ENCODE assay signal across 1 cellular context in genomic region chr2:19733390-19733789, GRCh38.
TF ChIP-seq lines count a peak whose summit lies in the region.

No MANE protein-coding gene starts in this region.

TF ChIP-seq in IMR-90, 13 proteins besides CTCF, POLR2A, EP300 and RAD21 (continued from another document):
- TF ChIP-seq, protein P1, sequence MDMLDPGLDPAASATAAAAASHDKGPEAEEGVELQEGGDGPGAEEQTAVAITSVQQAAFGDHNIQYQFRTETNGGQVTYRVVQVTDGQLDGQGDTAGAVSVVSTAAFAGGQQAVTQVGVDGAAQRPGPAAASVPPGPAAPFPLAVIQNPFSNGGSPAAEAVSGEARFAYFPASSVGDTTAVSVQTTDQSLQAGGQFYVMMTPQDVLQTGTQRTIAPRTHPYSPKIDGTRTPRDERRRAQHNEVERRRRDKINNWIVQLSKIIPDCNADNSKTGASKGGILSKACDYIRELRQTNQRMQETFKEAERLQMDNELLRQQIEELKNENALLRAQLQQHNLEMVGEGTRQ (IDR thresholded peaks at IDR 0.05; ENCODE audit: low read depth, low read length) = no peak
- no peak for TF ChIP-seq SMC3 (IDR thresholded peaks at IDR 0.05; ENCODE audit: low read depth, low read length)
- no peak for TF ChIP-seq CHD1 (IDR thresholded peaks at IDR 0.05; ENCODE audit: low read depth, low read length)
- no peak for TF ChIP-seq ELK1 (IDR thresholded peaks at IDR 0.05; ENCODE audit: borderline replicate concordance, low read depth, low read length)
